Comparison of ENCODE assay signal across 9 cellular contexts in genomic region chr22:23233746-23234408, GRCh38. TPM values are rescaled to one million over a fixed set of nuclear protein-coding genes. Genes with fewer than 3 reads are reported as not detected.
DNase-seq lines count a peak whose midpoint lies in the region; ATAC-seq, FAIRE-seq and TF ChIP-seq lines count a peak whose summit lies in the region.
"Had no signal": no experiment of that assay in that cellular context is flagged by ENCODE, and none has a peak within 500 bp of the region (broad histone marks: within the 10 kb centered on the region; RNA-seq: fewer than 3 reads in every experiment).

No MANE protein-coding gene starts in this region.

- in situ Hi-C loops in brain microvascular endothelial cell (cut with HindIII; ENCODE audit: low pct_ligation_motif_present, low sequenced_read_pairs), result no loop called here

- peaks cover 27% of the 10 kb centered on the region for H3K36me3 Mint-ChIP-seq in nephron (ENCODE audit: low read depth)

- DNase-seq in AG04450 (ENCODE audit: low read depth, low spot score) (peak; percentile 62), HTR-8/SVneo (ENCODE audit: insufficient read length, low spot score) (peak; percentile 22), brain microvascular endothelial cell (peak; percentile 41), NCI-H1092 (lab: John Stamatoyannopoulos, UW) (no peak)
- DNase-seq: adrenal gland had no signal

- TF ChIP-seq CTCF in AG04450 (IDR thresholded peaks at IDR 0.05; ENCODE audit: low read depth, low read length) (no peak), brain microvascular endothelial cell (IDR thresholded peaks at IDR 0.05; ENCODE audit: low read depth, low read length, missing control alignments) (no peak), nephron (IDR thresholded peaks at IDR 0.05; ENCODE audit: unreplicated experiment in 3 of 3) (no peak)

- H3K9me3 Mint-ChIP-seq in nephron, result peaks cover 25% of the 10 kb centered on the region

- H3K27ac ChIP-seq in AG04450 (ENCODE audit: low read depth, low read length) (peak overlapping the region; percentile 31), brain microvascular endothelial cell (no peak overlapping the region)
- H3K27ac ChIP-seq: adrenal gland had no signal

- peaks cover 5% of the 10 kb centered on the region for H3K9me3 ChIP-seq in AG04450 (ENCODE audit: control insufficient read depth, insufficient read depth, low read length)

- H3K27me3 Mint-ChIP-seq in nephron (ENCODE audit: low read depth), result peaks cover 10% of the 10 kb centered on the region

- no peak for FAIRE-seq in HTR-8/SVneo (lab: Jason Lieb, UNC)

- POLR2A ChIA-PET in AG04450 (lab: Yijun Ruan, JAX), result interaction anchor here (1.0 to 1.1 kb wide), 2 partner anchors 15 to 51 kb away, joined by 4 to 7 read pairs; no protein-coding TSS in a partner anchor

- CTCF ChIA-PET in AG04450 (lab: Charles Lee), result interaction anchor here (0.7 to 1.4 kb wide), 3 partner anchors 9 to 48 kb away, joined by 3 to 5 read pairs (median 4); no protein-coding TSS in a partner anchor

- peak overlapping the region in 2 of 3 experiments; percentile 29 to 57 for H3K27ac Mint-ChIP-seq in nephron

- H3K27me3 ChIP-seq in AG04450 (ENCODE audit: control insufficient read depth, insufficient read depth, low read length), result no peaks in the 10 kb centered on the region
- H3K27me3 ChIP-seq in brain microvascular endothelial cell (replicated peaks), result peaks cover under 1% of the 10 kb centered on the region
- H3K27me3 ChIP-seq: adrenal gland had no signal

- H3K36me3 ChIP-seq in brain microvascular endothelial cell (replicated peaks), result no peaks in the 10 kb centered on the region
- H3K36me3 ChIP-seq: adrenal gland had no signal

- ATAC-seq in HG03196 (IDR thresholded peaks at IDR 0.05; ENCODE audit: unreplicated experiment) (no peak), GM21367 (IDR thresholded peaks at IDR 0.05; ENCODE audit: unreplicated experiment) (no peak), HG02759 (IDR thresholded peaks at IDR 0.05; ENCODE audit: unreplicated experiment) (no peak)

- H3K4me3 Mint-ChIP-seq in nephron, result no peak overlapping the region

- H3K4me3 ChIP-seq in AG04450 (ENCODE audit: low read depth, low read length), result no peak overlapping the region
- H3K4me3 ChIP-seq in brain microvascular endothelial cell (ENCODE audit: low read depth, low read length), result no peak overlapping the region
- H3K4me3 ChIP-seq: adrenal gland had no signal

- H3K4me1 Mint-ChIP-seq in nephron, result peaks cover 60% of the 10 kb centered on the region

RNA-seq across cellular contexts. Expression of gene BCR, which starts 53.6 kb away (rescaled TPM):
- 21.4 and 30.8 TPM in 2 replicates for polyA plus RNA-seq in AG04450 (2011; rRNA removed)
- polyA minus RNA-seq in AG04450 (2011; rRNA and poly(A)+ RNA removed), result 65.2 and 111 TPM in 2 replicates
